15 cellular contexts compared by ENCODE assay signal in genomic region chr13:100815476-100816046, GRCh38.
"Had no signal": no experiment of that assay in that cellular context is flagged by ENCODE, and none has a peak within 500 bp of the region (broad histone marks: within the 10 kb centered on the region; RNA-seq: fewer than 3 reads in every experiment).

No MANE protein-coding gene starts in this region.

- H3K9me3 Mint-ChIP-seq: activated naive CD4-positive, alpha-beta T cell treated with anti-CD3 and anti-CD28 coated beads, Interleukin-2, amount 50 U/mL, for 24 hours had no signal

- H3K36me3 Mint-ChIP-seq: activated naive CD4-positive, alpha-beta T cell treated with anti-CD3 and anti-CD28 coated beads, Interleukin-2, amount 50 U/mL, for 24 hours; mesothelial cell of epicardium had no signal

- DNase-seq: brain microvascular endothelial cell; dermis blood vessel endothelial cell; heart right ventricle; kidney glomerular epithelial cell; naive thymus-derived CD4-positive, alpha-beta T cell; occipital lobe; psoas muscle; stimulated activated CD4-positive, alpha-beta T cell treated with anti-CD3 and anti-CD28 coated beads, Interleukin-2, amount 100 ng/mL, for 48 hours; stimulated activated CD8-positive, alpha-beta memory T cell treated with anti-CD3 and anti-CD28 coated beads, Interleukin-4, amount 100 ng/mL, for 48 hours; stimulated activated naive CD8-positive, alpha-beta T cell treated with anti-CD3 and anti-CD28 coated beads, Interleukin-15, Interleukin-2, amounts not matched to agents 100 U/mL and 50 U/mL, for 24 hours; upper lobe of right lung had no signal

- ATAC-seq: heart right ventricle; naive thymus-derived CD4-positive, alpha-beta T cell; psoas muscle; stimulated activated naive CD8-positive, alpha-beta T cell treated with anti-CD3 and anti-CD28 coated beads, Interleukin-15, Interleukin-2, amounts not matched to agents 100 U/mL and 50 U/mL, for 24 hours; upper lobe of right lung had no signal

- H3K27me3 ChIP-seq: brain microvascular endothelial cell, esophagus muscularis mucosa, upper lobe of right lung had no signal

- H3K27ac ChIP-seq: brain microvascular endothelial cell, esophagus muscularis mucosa, heart right ventricle, psoas muscle, suprapubic skin, upper lobe of right lung had no signal

- H3K27ac Mint-ChIP-seq: activated naive CD4-positive, alpha-beta T cell treated with anti-CD3 and anti-CD28 coated beads, Interleukin-2, amount 50 U/mL, for 24 hours; mesothelial cell of epicardium; naive thymus-derived CD4-positive, alpha-beta T cell had no signal

- H3K4me3 Mint-ChIP-seq: activated naive CD4-positive, alpha-beta T cell treated with anti-CD3 and anti-CD28 coated beads, Interleukin-2, amount 50 U/mL, for 24 hours; mesothelial cell of epicardium; naive thymus-derived CD4-positive, alpha-beta T cell had no signal

- H3K4me3 ChIP-seq: esophagus muscularis mucosa, heart right ventricle, psoas muscle, suprapubic skin, upper lobe of right lung had no signal

- H3K36me3 ChIP-seq: brain microvascular endothelial cell, esophagus muscularis mucosa, heart right ventricle, suprapubic skin, upper lobe of right lung had no signal

- H3K4me1 ChIP-seq: psoas muscle, suprapubic skin, upper lobe of right lung had no signal

- H3K4me1 Mint-ChIP-seq: activated naive CD4-positive, alpha-beta T cell treated with anti-CD3 and anti-CD28 coated beads, Interleukin-2, amount 50 U/mL, for 24 hours; naive thymus-derived CD4-positive, alpha-beta T cell had no signal

- H3K9me3 ChIP-seq: psoas muscle, suprapubic skin, upper lobe of right lung had no signal
